In genomic region chr1:195096051-195096521, GRCh38 we compare ENCODE assay signal across 20 cellular contexts.
A peak's percentile ranks its signal among the peaks of the same experiment; 100 is the strongest.
DNase-seq lines count a peak whose midpoint lies in the region; ATAC-seq and TF ChIP-seq lines count a peak whose summit lies in the region.
"Had no signal": no experiment of that assay in that cellular context is flagged by ENCODE, and none has a peak within 500 bp of the region (broad histone marks: within the 10 kb centered on the region; RNA-seq: fewer than 3 reads in every experiment).

No MANE protein-coding gene starts in this region.

- H3K27me3 ChIP-seq in right cardiac atrium (ENCODE audit: control insufficient read depth, insufficient read depth) = no peaks in the 10 kb centered on the region
- H3K27me3 ChIP-seq in left ventricle myocardium inferior (ENCODE audit: low read depth) = no peaks in the 10 kb centered on the region
- H3K27me3 ChIP-seq in endodermal cell (ENCODE audit: control insufficient read depth, insufficient read depth, low read length, poor library complexity, severe bottlenecking) = no peaks in the 10 kb centered on the region
- no peaks in the 10 kb centered on the region for H3K27me3 ChIP-seq in neuronal stem cell (ENCODE audit: control insufficient read depth in 3 of 3, insufficient read depth in 3 of 3, low read depth in 1 of 3, low read length in 3 of 3)

- no peak overlapping the region for H3K4me3 ChIP-seq in right cardiac atrium (ENCODE audit: low read length)
- H3K4me3 ChIP-seq in left ventricle myocardium inferior = no peak overlapping the region
- no peak overlapping the region for H3K4me3 ChIP-seq in endodermal cell (ENCODE audit: low read length)
- no peak overlapping the region for H3K4me3 ChIP-seq in neuronal stem cell (ENCODE audit: low read length in 2 of 2)
- H3K4me3 ChIP-seq: A549 had no signal

- 73% methylated on average over 9 of the region's 9 CpGs for WGBS in right cardiac atrium
- 80 to 84% methylated on average over 1 to 9 of the region's 9 CpGs for WGBS in endodermal cell (ENCODE audit: insufficient coverage in 1 of 2, insufficient read length in 1 of 2), 2 experiments
- no CpG with 5 or more reads among the region's 9 CpGs for WGBS in neuronal stem cell (ENCODE audit: extremely low coverage in 2 of 2, insufficient read length in 2 of 2, insufficient replicate concordance in 1 of 2), 2 donors

- no peak overlapping the region for H3K4me2 ChIP-seq in neuronal stem cell (ENCODE audit: insufficient read depth, low read length, poor library complexity, severe bottlenecking)
- H3K4me2 ChIP-seq: A549 had no signal

- intact Hi-C loops in right cardiac atrium (cut with DNase I) (no loop called here), left ventricle myocardium inferior (cut with micrococcal nuclease) (no loop called here)

- H2AFZ ChIP-seq in neuronal stem cell (ENCODE audit: low read length) = no peak overlapping the region

- H3K27ac ChIP-seq in right cardiac atrium (ENCODE audit: low read length) = no peak overlapping the region
- no peak overlapping the region for H3K27ac ChIP-seq in left ventricle myocardium inferior (replicated peaks)
- H3K27ac ChIP-seq in endodermal cell (ENCODE audit: low read depth, low read length) = no peak overlapping the region
- H3K27ac ChIP-seq in neuronal stem cell (replicated peaks; ENCODE audit: low read length) = no peak overlapping the region
- H3K27ac ChIP-seq: A549, HL-60 had no signal

- H2BK5ac ChIP-seq in neuronal stem cell (ENCODE audit: low read length) = peak overlapping the region; percentile 66

- H3K36me3 Mint-ChIP-seq in endodermal cell (ENCODE audit: low read depth) = no peaks in the 10 kb centered on the region

- H3K27me3 Mint-ChIP-seq in endodermal cell (ENCODE audit: insufficient read depth) = no peaks in the 10 kb centered on the region
- H3K27me3 Mint-ChIP-seq: CD4-positive, alpha-beta T cell had no signal

- H2BK120ac ChIP-seq in neuronal stem cell (ENCODE audit: low read depth, low read length) = no peak overlapping the region

- H3K14ac ChIP-seq in neuronal stem cell (ENCODE audit: low read length) = peak overlapping the region; percentile 21

- no peak overlapping the region for H2BK15ac ChIP-seq in neuronal stem cell (ENCODE audit: low read length)

- no peak overlapping the region for H4K8ac ChIP-seq in neuronal stem cell (ENCODE audit: low read depth, low read length)

- no peak for ATAC-seq in right cardiac atrium
- ATAC-seq: A549 had no signal

- no peak overlapping the region for H2AK5ac ChIP-seq in neuronal stem cell (ENCODE audit: low read depth, low read length)

- DNase-seq in right cardiac atrium = peak in 2 of 3 donors; percentile 9 to 19
- no peak for DNase-seq in left ventricle myocardium inferior
- peak; percentile 64 for DNase-seq in endodermal cell
- DNase-seq in neuronal stem cell (ENCODE audit: low spot score) = no peak
- DNase-seq in activated CD4-positive, alpha-beta T cell treated with anti-CD3 and anti-CD28 coated beads, Interleukin-2, amount 50 U/mL, for 48 hours = no peak
- DNase-seq in NCI-H2081 treated with DMSO at 0.1 percent for 48 hours (lab: John Stamatoyannopoulos, UW) = no peak
- no peak for DNase-seq in superior temporal gyrus (ENCODE audit: extremely low spot score)
- DNase-seq: Caco-2; CD4-positive, alpha-beta T cell; DMS153; GF-D8; GOT3; NCI-H1417; NCI-H187 treated with DMSO at 0.1 percent for 48 hours; NCI-H345; NCI-H524 treated with DMSO at 0.1 percent for 48 hours; SIG-M5 had no signal

- H3K27ac Mint-ChIP-seq in endodermal cell = no peak overlapping the region
- H3K27ac Mint-ChIP-seq: CD4-positive, alpha-beta T cell had no signal

- no peaks in the 10 kb centered on the region for H3K9me3 Mint-ChIP-seq in endodermal cell
- H3K9me3 Mint-ChIP-seq: CD4-positive, alpha-beta T cell had no signal

- no peak overlapping the region for H2BK12ac ChIP-seq in neuronal stem cell (ENCODE audit: low read length)

- TF ChIP-seq CTCF in left ventricle myocardium inferior (IDR thresholded peaks at IDR 0.05; ENCODE audit: borderline replicate concordance) = no peak
- TF ChIP-seq CTCF in endodermal cell (conservative IDR thresholded peaks at IDR 0.05) = no peak

- no peak overlapping the region for H3K4ac ChIP-seq in neuronal stem cell (ENCODE audit: low read length)

- H3K4me1 ChIP-seq in right cardiac atrium (ENCODE audit: control insufficient read depth, insufficient read depth, low read length) = no peaks in the 10 kb centered on the region
- H3K4me1 ChIP-seq in left ventricle myocardium inferior = no peaks in the 10 kb centered on the region
- H3K4me1 ChIP-seq in endodermal cell (ENCODE audit: control insufficient read depth, insufficient read depth, low read length) = no peaks in the 10 kb centered on the region
- no peaks in the 10 kb centered on the region for H3K4me1 ChIP-seq in neuronal stem cell (ENCODE audit: control insufficient read depth in 2 of 2, insufficient read depth in 1 of 2, low read depth in 1 of 2, low read length in 2 of 2)
- H3K4me1 ChIP-seq: A549, Caco-2 had no signal

- H3K9me3 ChIP-seq in right cardiac atrium (ENCODE audit: control insufficient read depth, low read length) (no peaks in the 10 kb centered on the region), left ventricle myocardium inferior (replicated peaks) (peaks cover 10% of the 10 kb centered on the region), endodermal cell (ENCODE audit: control insufficient read depth, low read length) (no peaks in the 10 kb centered on the region), neuronal stem cell (replicated peaks in 1 of 2; ENCODE audit: control insufficient read depth in 2 of 2, insufficient read depth in 1 of 2, low read depth in 1 of 2, low read length in 2 of 2) (no peaks in the 10 kb centered on the region)
- H3K9me3 ChIP-seq: A549, Caco-2 had no signal

- peak overlapping the region; percentile 12 for H3K23ac ChIP-seq in neuronal stem cell (ENCODE audit: low read depth, low read length, poor library complexity)

- H3K79me1 ChIP-seq in neuronal stem cell (ENCODE audit: low read depth, low read length) = no peaks in the 10 kb centered on the region

- H3K9ac ChIP-seq in endodermal cell (ENCODE audit: extremely low read depth, low read length, poor library complexity, severe bottlenecking) = no peak overlapping the region
- no peak overlapping the region for H3K9ac ChIP-seq in neuronal stem cell (ENCODE audit: low read depth, low read length, poor library complexity)
- H3K9ac ChIP-seq: KMS-11 had no signal

- H4K91ac ChIP-seq in neuronal stem cell (ENCODE audit: low read depth, low read length, poor library complexity) = no peak overlapping the region

- H3K18ac ChIP-seq in neuronal stem cell (ENCODE audit: low read length) = peak overlapping the region; percentile 54

- H3K36me3 ChIP-seq in left ventricle myocardium inferior (no peaks in the 10 kb centered on the region), endodermal cell (ENCODE audit: control insufficient read depth, insufficient read depth, low read length) (no peaks in the 10 kb centered on the region), neuronal stem cell (replicated peaks in 1 of 2; ENCODE audit: control insufficient read depth in 2 of 2, insufficient read depth in 2 of 2, low read length in 2 of 2) (no peaks in the 10 kb centered on the region)

- no peaks in the 10 kb centered on the region for H3K4me1 Mint-ChIP-seq in endodermal cell

- no peak overlapping the region for H3K4me3 Mint-ChIP-seq in endodermal cell
- H3K4me3 Mint-ChIP-seq: CD4-positive, alpha-beta T cell had no signal

Comparison
In these comparisons a context has a peak if more than half of its experiments do, and no peak if none do; other contexts are left out.
1. DNase-seq: peak in right cardiac atrium (2 of 3) and endodermal cell (single experiment); none in left ventricle myocardium inferior (single experiment), neuronal stem cell (single experiment), activated CD4-positive, alpha-beta T cell treated with anti-CD3 and anti-CD28 coated beads, Interleukin-2, amount 50 U/mL, for 48 hours (0 of 2), NCI-H2081 treated with DMSO at 0.1 percent for 48 hours (single experiment) and superior temporal gyrus (single experiment).